1 cellular context compared by ENCODE assay signal in genomic region chr2:100818003-100818605, GRCh38.
TF ChIP-seq lines count a peak whose summit lies in the region.

No MANE protein-coding gene starts in this region.

TF ChIP-seq in HepG2, 621 proteins besides CTCF, POLR2A, EP300 and RAD21 (continued from another document):
- TF ChIP-seq CREM (IDR thresholded peaks at IDR 0.05), result 0 out of 2 replicates have a peak, but pooled peaks have one; percentile 2
- TF ChIP-seq CREM (CRISPR knock-in tag; IDR thresholded peaks at IDR 0.05), result no peak
- TF ChIP-seq ESRRA (CRISPR knock-in tag; IDR thresholded peaks at IDR 0.05; ENCODE audit: low read depth), result no peak
- peak; percentile 29; the same call in 1 of the 2 replicates for TF ChIP-seq NR2F6 (IDR thresholded peaks at IDR 0.05)
- TF ChIP-seq NR2F6 (CRISPR knock-in tag; IDR thresholded peaks at IDR 0.05), result no peak
- no peak for TF ChIP-seq ZNF737 (CRISPR knock-in tag; IDR thresholded peaks at IDR 0.05; ENCODE audit: borderline replicate concordance)
- no peak for TF ChIP-seq JUNB (CRISPR knock-in tag; IDR thresholded peaks at IDR 0.05; ENCODE audit: borderline replicate concordance)
- 0 out of 2 replicates have a peak, but pooled peaks have one; percentile 34 for TF ChIP-seq ZNF766 (CRISPR knock-in tag; IDR thresholded peaks at IDR 0.05; ENCODE audit: borderline replicate concordance)
- no peak for TF ChIP-seq MXD3 (CRISPR knock-in tag; IDR thresholded peaks at IDR 0.05)
- no peak for TF ChIP-seq PBX2 (CRISPR knock-in tag; IDR thresholded peaks at IDR 0.05)
- peak; percentile 52; the same call in 1 of the 2 replicates for TF ChIP-seq MEIS2 (CRISPR knock-in tag; IDR thresholded peaks at IDR 0.05)
- TF ChIP-seq ZNF616 (CRISPR knock-in tag; IDR thresholded peaks at IDR 0.05; ENCODE audit: low read depth), result no peak
- TF ChIP-seq ZNF615 (CRISPR knock-in tag; IDR thresholded peaks at IDR 0.05; ENCODE audit: borderline replicate concordance), result no peak
- no peak for TF ChIP-seq REXO4 (CRISPR knock-in tag; IDR thresholded peaks at IDR 0.05; ENCODE audit: borderline replicate concordance)
- TF ChIP-seq ZNF790 (CRISPR knock-in tag; IDR thresholded peaks at IDR 0.05; ENCODE audit: borderline replicate concordance), result peak; percentile 38; the same call in 1 of the 2 replicates
- peak; percentile 53 for TF ChIP-seq CBX1 (IDR thresholded peaks at IDR 0.05; ENCODE audit: low read depth)
- no peak for TF ChIP-seq GMEB2 (CRISPR knock-in tag; IDR thresholded peaks at IDR 0.05; ENCODE audit: low read depth)
- TF ChIP-seq HINFP (CRISPR knock-in tag; IDR thresholded peaks at IDR 0.05; ENCODE audit: low read depth), result no peak
- TF ChIP-seq ZNF614 (CRISPR knock-in tag; IDR thresholded peaks at IDR 0.05; ENCODE audit: borderline replicate concordance), result peak; percentile 77
- TF ChIP-seq ZNF20 (CRISPR knock-in tag; IDR thresholded peaks at IDR 0.05), result 0 out of 2 replicates have a peak, but pooled peaks have one; percentile 11
- no peak for TF ChIP-seq ZNF160 (CRISPR knock-in tag; IDR thresholded peaks at IDR 0.05)
- TF ChIP-seq ZNF709 (CRISPR knock-in tag; IDR thresholded peaks at IDR 0.05), result peak; percentile 3; the same call in 1 of the 2 replicates
- no peak for TF ChIP-seq MTA1 (CRISPR knock-in tag; IDR thresholded peaks at IDR 0.05; ENCODE audit: borderline replicate concordance)
- TF ChIP-seq ZNF644 (CRISPR knock-in tag; IDR thresholded peaks at IDR 0.05; ENCODE audit: low read depth), result no peak
- no peak for TF ChIP-seq ZNF17 (CRISPR knock-in tag; IDR thresholded peaks at IDR 0.05)
- TF ChIP-seq PITX1 (CRISPR knock-in tag; IDR thresholded peaks at IDR 0.05), result no peak
- TF ChIP-seq PTBP1 (IDR thresholded peaks at IDR 0.05; ENCODE audit: low read depth, low read length, poor library complexity, severe bottlenecking), result no peak
- no peak for TF ChIP-seq USF2 (IDR thresholded peaks at IDR 0.05; ENCODE audit: low read depth, low read length)
- peak; percentile 75; the same call in 1 of the 2 replicates for TF ChIP-seq USF2 (CRISPR knock-in tag; IDR thresholded peaks at IDR 0.05; ENCODE audit: borderline replicate concordance)
- TF ChIP-seq SRF (IDR thresholded peaks at IDR 0.05; ENCODE audit: low read depth, low read length), result peak; percentile 98
- no peak for TF ChIP-seq CREB3 (CRISPR knock-in tag; IDR thresholded peaks at IDR 0.05)
- TF ChIP-seq ZBED4 (CRISPR knock-in tag; IDR thresholded peaks at IDR 0.05; ENCODE audit: borderline replicate concordance), result no peak
- TF ChIP-seq NFKB2 (CRISPR knock-in tag; IDR thresholded peaks at IDR 0.05; ENCODE audit: borderline replicate concordance), result no peak
- no peak for TF ChIP-seq HBP1 (CRISPR knock-in tag; IDR thresholded peaks at IDR 0.05; ENCODE audit: low read depth)
